In the genomic region with DNA sequence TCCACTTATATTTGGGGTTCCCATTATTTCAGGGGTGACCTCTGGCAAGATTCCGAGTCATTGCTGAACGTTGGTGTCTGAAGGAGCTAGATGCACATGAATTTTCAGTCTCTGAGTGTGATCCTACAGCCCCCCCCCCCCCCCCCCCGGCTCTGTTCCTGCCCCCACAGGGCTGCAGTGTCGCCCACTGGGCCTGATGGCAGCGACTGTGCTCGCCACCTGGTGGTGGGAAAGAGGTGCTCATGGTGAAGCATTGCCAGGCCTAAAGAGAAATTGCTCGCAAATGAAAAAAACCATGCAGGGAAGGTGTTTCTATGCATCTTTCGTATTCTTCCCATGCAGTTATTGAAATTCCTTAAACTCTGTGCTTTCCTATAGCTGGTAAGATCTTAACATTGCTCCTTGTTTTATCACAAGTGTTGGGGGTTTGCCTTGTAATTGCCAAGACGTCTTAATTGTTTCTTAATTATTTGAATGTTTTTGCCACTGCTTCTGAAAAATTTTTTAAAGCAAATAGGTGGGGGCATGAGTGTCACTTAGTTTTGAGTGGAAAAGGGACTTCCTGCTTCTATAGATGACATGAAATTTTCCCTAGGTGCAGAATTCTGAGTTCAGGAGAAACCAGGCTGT, we compare ENCODE assay signal across 8 cellular contexts.
DNase-seq lines count a peak whose midpoint lies in the region; ATAC-seq and TF ChIP-seq lines count a peak whose summit lies in the region.

No MANE protein-coding gene starts in this region.

- H3K79me2 ChIP-seq in SK-N-SH (ENCODE audit: insufficient read depth): no peaks in the 10 kb centered on the region; the same call in 1 of the 2 replicates

- no peaks in the 10 kb centered on the region for H3K27me3 ChIP-seq in SK-N-SH (ENCODE audit: insufficient read depth)
- H3K27me3 ChIP-seq in ascending aorta: no peaks in the 10 kb centered on the region

- H3K4me1 ChIP-seq in SK-N-SH (ENCODE audit: control insufficient read depth in 1 of 2, insufficient read depth in 2 of 2, low read depth in 1 of 2, low read length in 1 of 2): no peaks in the 10 kb centered on the region; a peak in 1 of 4 replicates
- H3K4me1 ChIP-seq in ascending aorta: peaks cover 0 to 4% of the 10 kb centered on the region in 2 donors

- no peaks in the 10 kb centered on the region for H3K9me2 ChIP-seq in SK-N-SH

- H3K27ac ChIP-seq in C4-2B (no peak overlapping the region), SK-N-SH (ENCODE audit: low read depth in 2 of 2, low read length in 1 of 2) (no peak overlapping the region), ascending aorta (no peak overlapping the region)

- no peak overlapping the region for H2AFZ ChIP-seq in SK-N-SH (ENCODE audit: low read depth)

- no peak overlapping the region for H3K9ac ChIP-seq in SK-N-SH

- no peak overlapping the region for H3K4me2 ChIP-seq in SK-N-SH

- CTCF ChIA-PET in SK-N-SH (lab: Yijun Ruan, JAX): interaction anchor here (0.6 to 7.7 kb wide), 34 partner anchors 8 to 331 kb away, joined by 3 to 90 read pairs (median 4); no protein-coding TSS in a partner anchor

- intact Hi-C loops in ascending aorta (cut with DNase I): no loop called here

- POLR2A ChIA-PET in SK-N-SH (lab: Yijun Ruan, JAX): no interaction called here

- H3K4me3 ChIP-seq in SK-N-SH (ENCODE audit: low read depth in 2 of 2, low read length in 1 of 2): no peak overlapping the region
- no peak overlapping the region for H3K4me3 ChIP-seq in ascending aorta

- peaks cover 9% of the 10 kb centered on the region for H3F3A ChIP-seq in SK-N-SH (replicated peaks; ENCODE audit: insufficient read depth)

- H4K20me1 ChIP-seq in SK-N-SH (ENCODE audit: insufficient read depth): no peaks in the 10 kb centered on the region

- TF ChIP-seq EP300 in SK-N-SH (IDR thresholded peaks at IDR 0.05; ENCODE audit: borderline replicate concordance in 1 of 2, low read depth in 1 of 2, low read length in 1 of 2): no peak

- ATAC-seq in GM19023 (IDR thresholded peaks at IDR 0.05; ENCODE audit: unreplicated experiment): peak; percentile 76
- peak; percentile 80 for ATAC-seq in HG03457 (IDR thresholded peaks at IDR 0.05; ENCODE audit: unreplicated experiment)

- TF ChIP-seq CTCF in C4-2B (conservative IDR thresholded peaks at IDR 0.05): peak; percentile 87
- TF ChIP-seq CTCF in SK-N-SH (IDR thresholded peaks at IDR 0.05): peak; percentile 70
- peak; percentile 40 to 76 (median 72) for TF ChIP-seq CTCF in ascending aorta (IDR thresholded peaks at IDR 0.05)

- no peaks in the 10 kb centered on the region for H3K9me3 ChIP-seq in SK-N-SH
- no peaks in the 10 kb centered on the region for H3K9me3 ChIP-seq in ascending aorta

- WGBS in SK-N-SH (ENCODE audit: low lambda C conversion rate): 55% methylated on average over 8 of the region's 9 CpGs

- H3K36me3 ChIP-seq in SK-N-SH (replicated peaks in 1 of 2; ENCODE audit: control insufficient read depth in 1 of 2, insufficient read depth in 2 of 2, low read length in 1 of 2): peaks cover 24 to 54% of the 10 kb centered on the region in 2 experiments
- peaks cover 17 to 28% of the 10 kb centered on the region in 2 donors for H3K36me3 ChIP-seq in ascending aorta

- DNase-seq in SK-N-SH (peak; percentile 70), ascending aorta (ENCODE audit: low spot score in 2 of 2) (no peak), inferior parietal cortex (ENCODE audit: extremely low spot score) (peak; percentile 68), NCI-H1105 (lab: John Stamatoyannopoulos, UW) (no peak)
- peak; percentile 38 to 46 for DNase-seq in stimulated activated CD4-positive, alpha-beta T cell treated with anti-CD3 and anti-CD28 coated beads, Interleukin-2, amount 100 ng/mL, for 48 hours

- peak; percentile 70 for TF ChIP-seq RAD21 in SK-N-SH (IDR thresholded peaks at IDR 0.05; ENCODE audit: low read length)

TF ChIP-seq in SK-N-SH, 30 proteins besides CTCF, POLR2A, EP300 and RAD21:
- TF ChIP-seq, protein P1, sequence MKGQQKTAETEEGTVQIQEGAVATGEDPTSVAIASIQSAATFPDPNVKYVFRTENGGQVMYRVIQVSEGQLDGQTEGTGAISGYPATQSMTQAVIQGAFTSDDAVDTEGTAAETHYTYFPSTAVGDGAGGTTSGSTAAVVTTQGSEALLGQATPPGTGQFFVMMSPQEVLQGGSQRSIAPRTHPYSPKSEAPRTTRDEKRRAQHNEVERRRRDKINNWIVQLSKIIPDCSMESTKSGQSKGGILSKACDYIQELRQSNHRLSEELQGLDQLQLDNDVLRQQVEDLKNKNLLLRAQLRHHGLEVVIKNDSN (IDR thresholded peaks at IDR 0.05; ENCODE audit: borderline replicate concordance, low read depth): no peak
- TF ChIP-seq FOSL2 (IDR thresholded peaks at IDR 0.05; ENCODE audit: borderline replicate concordance, low read depth): no peak
- no peak for TF ChIP-seq SIN3A (IDR thresholded peaks at IDR 0.05; ENCODE audit: borderline replicate concordance, low read depth, low read length)
- TF ChIP-seq, protein P2, sequence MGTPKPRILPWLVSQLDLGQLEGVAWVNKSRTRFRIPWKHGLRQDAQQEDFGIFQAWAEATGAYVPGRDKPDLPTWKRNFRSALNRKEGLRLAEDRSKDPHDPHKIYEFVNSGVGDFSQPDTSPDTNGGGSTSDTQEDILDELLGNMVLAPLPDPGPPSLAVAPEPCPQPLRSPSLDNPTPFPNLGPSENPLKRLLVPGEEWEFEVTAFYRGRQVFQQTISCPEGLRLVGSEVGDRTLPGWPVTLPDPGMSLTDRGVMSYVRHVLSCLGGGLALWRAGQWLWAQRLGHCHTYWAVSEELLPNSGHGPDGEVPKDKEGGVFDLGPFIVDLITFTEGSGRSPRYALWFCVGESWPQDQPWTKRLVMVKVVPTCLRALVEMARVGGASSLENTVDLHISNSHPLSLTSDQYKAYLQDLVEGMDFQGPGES (IDR thresholded peaks at IDR 0.05; ENCODE audit: low read depth, low read length): no peak
- TF ChIP-seq SMC3 (IDR thresholded peaks at IDR 0.05; ENCODE audit: low read depth, low read length): peak; percentile 77
- no peak for TF ChIP-seq NFIC (IDR thresholded peaks at IDR 0.05; ENCODE audit: borderline replicate concordance)
- TF ChIP-seq, protein P3, sequence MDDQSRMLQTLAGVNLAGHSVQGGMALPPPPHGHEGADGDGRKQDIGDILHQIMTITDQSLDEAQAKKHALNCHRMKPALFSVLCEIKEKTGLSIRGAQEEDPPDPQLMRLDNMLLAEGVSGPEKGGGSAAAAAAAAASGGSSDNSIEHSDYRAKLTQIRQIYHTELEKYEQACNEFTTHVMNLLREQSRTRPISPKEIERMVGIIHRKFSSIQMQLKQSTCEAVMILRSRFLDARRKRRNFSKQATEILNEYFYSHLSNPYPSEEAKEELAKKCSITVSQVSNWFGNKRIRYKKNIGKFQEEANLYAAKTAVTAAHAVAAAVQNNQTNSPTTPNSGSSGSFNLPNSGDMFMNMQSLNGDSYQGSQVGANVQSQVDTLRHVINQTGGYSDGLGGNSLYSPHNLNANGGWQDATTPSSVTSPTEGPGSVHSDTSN (IDR thresholded peaks at IDR 0.05): no peak
TF ChIP-seq in SK-N-SH: peak in this region for 1.

Comparison
In these comparisons a context has a peak if more than half of its experiments do, and no peak if none do; other contexts are left out.
1. DNase-seq: peak in SK-N-SH (single experiment), inferior parietal cortex (single experiment) and stimulated activated CD4-positive, alpha-beta T cell treated with anti-CD3 and anti-CD28 coated beads, Interleukin-2, amount 100 ng/mL, for 48 hours (2 of 2); none in ascending aorta (0 of 2) and NCI-H1105 (single experiment).
2. Peak in every context shown above with its lines, with median percentiles within 50 percentile points of each other: CTCF ChIP-seq.